8 cellular contexts compared by ENCODE assay signal in the genomic region with DNA sequence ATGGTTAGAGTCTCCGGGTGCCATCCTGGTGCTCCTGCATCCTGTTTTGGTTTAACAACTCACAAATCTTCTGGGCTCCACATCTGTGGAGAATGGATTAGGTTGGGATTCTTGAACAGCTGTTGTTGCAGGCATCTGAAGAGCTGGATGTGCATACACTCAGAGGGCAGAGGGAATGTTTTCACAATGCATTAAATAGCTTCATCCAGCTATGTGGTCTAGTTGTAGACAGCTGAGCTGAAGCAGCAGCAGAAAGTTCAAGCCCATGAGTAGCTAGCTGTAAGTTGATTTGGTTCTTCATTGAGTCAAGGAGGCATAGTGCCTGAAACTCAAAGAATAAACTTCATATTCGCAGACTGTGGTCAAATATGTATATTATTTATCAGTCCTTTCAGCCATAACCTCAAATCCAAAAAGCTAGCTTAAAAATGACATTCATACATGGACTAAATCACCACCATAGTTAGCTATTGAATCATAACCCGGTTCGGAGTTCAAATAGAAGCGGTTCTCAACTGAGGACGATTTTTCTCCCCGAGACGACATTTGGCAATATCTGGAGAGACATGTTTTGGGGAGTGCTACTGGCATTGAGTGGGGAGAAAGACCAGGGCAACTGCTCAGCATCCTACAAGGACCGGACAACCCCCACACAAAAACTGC. TPM values are rescaled to one million over a fixed set of nuclear protein-coding genes. Genes with fewer than 3 reads are reported as not detected.
DNase-seq lines count a peak whose midpoint lies in the region; ATAC-seq and TF ChIP-seq lines count a peak whose summit lies in the region.

No MANE protein-coding gene starts in this region.

- H3K4me1 Mint-ChIP-seq in endodermal cell = peaks cover 29% of the 10 kb centered on the region

- no peaks in the 10 kb centered on the region for H3K27me3 Mint-ChIP-seq in endodermal cell (ENCODE audit: insufficient read depth)

- ATAC-seq in HG02571 (IDR thresholded peaks at IDR 0.05; ENCODE audit: unreplicated experiment) = no peak

- H3K4me1 ChIP-seq in OCI-LY1 (ENCODE audit: insufficient read depth, low read length, severe bottlenecking) = peaks cover 63% of the 10 kb centered on the region
- no peaks in the 10 kb centered on the region for H3K4me1 ChIP-seq in endodermal cell (ENCODE audit: control insufficient read depth, insufficient read depth, low read length)
- H3K4me1 ChIP-seq in prostate gland (replicated peaks) = no peaks in the 10 kb centered on the region

- DNase-seq in G401 (ENCODE audit: low spot score) (peak; percentile 22), endodermal cell (no peak), prostate gland (ENCODE audit: low spot score) (no peak), dermis blood vessel endothelial cell (no peak), SKM-1 treated with dmso at 0.1 percent for 144 hours (lab: John Stamatoyannopoulos, UW; ENCODE audit: unreplicated experiment) (no peak), HK-2 (ENCODE audit: unreplicated experiment) (no peak)

- WGBS in endodermal cell (ENCODE audit: insufficient coverage in 1 of 2, insufficient read length in 1 of 2), 2 experiments = 81 to 82% methylated on average over 6 to 9 of the region's 9 CpGs
- 51% methylated on average over 9 of the region's 9 CpGs for WGBS in prostate gland

- no peaks in the 10 kb centered on the region for H3K9me3 Mint-ChIP-seq in endodermal cell

- H3K4me2 ChIP-seq in OCI-LY1 (ENCODE audit: low read length) = peak overlapping the region; percentile 93

- peak overlapping the region; percentile 88 for H3K4me3 ChIP-seq in OCI-LY1 (ENCODE audit: low read depth, low read length, poor library complexity, severe bottlenecking)
- H3K4me3 ChIP-seq in endodermal cell (ENCODE audit: low read length) = peak overlapping the region; percentile 97
- H3K4me3 ChIP-seq in prostate gland = peak overlapping the region; percentile 96 to 99

- H3K4me3 Mint-ChIP-seq in endodermal cell = peak overlapping the region; percentile 79

- H3K27ac Mint-ChIP-seq in endodermal cell = peak overlapping the region; percentile 100

- peaks cover 2% of the 10 kb centered on the region for H3K36me3 Mint-ChIP-seq in endodermal cell (ENCODE audit: low read depth)

- TF ChIP-seq CTCF in OCI-LY1 (IDR thresholded peaks at IDR 0.05; ENCODE audit: low read length) (no peak), endodermal cell (conservative IDR thresholded peaks at IDR 0.05) (no peak), prostate gland (IDR thresholded peaks at IDR 0.05) (no peak)

- H3K79me2 ChIP-seq in OCI-LY1 (ENCODE audit: insufficient read depth, low read length) = peaks cover 46% of the 10 kb centered on the region

- peaks cover 9% of the 10 kb centered on the region; the same call in 1 of the 2 replicates for H3K36me3 ChIP-seq in OCI-LY1 (ENCODE audit: insufficient read depth, low read length)
- peaks cover 9% of the 10 kb centered on the region for H3K36me3 ChIP-seq in endodermal cell (ENCODE audit: control insufficient read depth, insufficient read depth, low read length)
- H3K36me3 ChIP-seq in prostate gland = no peaks in the 10 kb centered on the region

- no peaks in the 10 kb centered on the region for H3K9me3 ChIP-seq in OCI-LY1 (ENCODE audit: low read length)
- H3K9me3 ChIP-seq in endodermal cell (ENCODE audit: control insufficient read depth, low read length) = no peaks in the 10 kb centered on the region
- no peaks in the 10 kb centered on the region for H3K9me3 ChIP-seq in prostate gland

- no peak for TF ChIP-seq POLR2A in prostate gland (IDR thresholded peaks at IDR 0.05)

- no peaks in the 10 kb centered on the region for H3K9me2 ChIP-seq in OCI-LY1 (ENCODE audit: low read depth, low read length)

- H3K9ac ChIP-seq in OCI-LY1 (ENCODE audit: low read length) = peak overlapping the region; percentile 91
- H3K9ac ChIP-seq in endodermal cell (ENCODE audit: extremely low read depth, low read length, poor library complexity, severe bottlenecking) = peak overlapping the region; percentile 97

- H2AFZ ChIP-seq in OCI-LY1 (ENCODE audit: low read length) = no peak overlapping the region

- H3K27me3 ChIP-seq in OCI-LY1 (ENCODE audit: insufficient read depth, low read length) (no peaks in the 10 kb centered on the region), endodermal cell (ENCODE audit: control insufficient read depth, insufficient read depth, low read length, poor library complexity, severe bottlenecking) (no peaks in the 10 kb centered on the region), prostate gland (replicated peaks; ENCODE audit: insufficient read depth) (no peaks in the 10 kb centered on the region)

- no peaks in the 10 kb centered on the region for H3F3A ChIP-seq in OCI-LY1 (ENCODE audit: insufficient read depth, low read length)

- peak overlapping the region; percentile 83 for H3K27ac ChIP-seq in OCI-LY1 (ENCODE audit: low read depth, low read length, poor library complexity, severe bottlenecking)
- H3K27ac ChIP-seq in endodermal cell (ENCODE audit: low read depth, low read length) = no peak overlapping the region
- H3K27ac ChIP-seq in prostate gland = peak overlapping the region in 1 of 2 donors; percentile 81

- intact Hi-C loops in prostate gland (cut with DNase I) = loop anchor here (5.0 kb wide), 2 partner anchors 46 to 96 kb away; partner anchors contain the start of gene TCHP

- in situ Hi-C loops in G401 (cut with HindIII; ENCODE audit: low sequenced_read_pairs) = no loop called here

- H4K20me1 ChIP-seq in OCI-LY1 (ENCODE audit: insufficient read depth, low read length) = no peaks in the 10 kb centered on the region

RNA-seq across cellular contexts. Expression of gene ANKRD13A, which starts 0.9 kb away (rescaled TPM):
- total RNA-seq in G401 (2014; rRNA removed; shearing (Covaris generic)) = 17.1 and 38.2 TPM in 2 replicates
- 10 to 100 TPM; 33.2 to 44.6 TPM for total RNA-seq in endodermal cell
- polyA plus RNA-seq in endodermal cell (2013, experiment 1 of 2) = 24.0 TPM
- 23.1 TPM for polyA plus RNA-seq in endodermal cell (2013, experiment 2 of 2)
- total RNA-seq in prostate gland = 10 to 100 TPM; 76.1 to 87.4 TPM
- total RNA-seq in dermis blood vessel endothelial cell = 68.9 and 86.0 TPM in 2 replicates

RNA-seq across cellular contexts. Expression of gene GIT2, which starts 2.2 kb away (rescaled TPM):
- total RNA-seq in G401 (2014; rRNA removed; shearing (Covaris generic)) = 11.4 and 21.1 TPM in 2 replicates
- total RNA-seq in endodermal cell (10 to 100 TPM; 27.0 to 27.9 TPM), prostate gland (10 to 100 TPM; 20.9 to 43.3 TPM), dermis blood vessel endothelial cell (54.6 and 61.4 TPM in 2 replicates)
- 20.5 TPM for polyA plus RNA-seq in endodermal cell (2013, experiment 1 of 2)
- polyA plus RNA-seq in endodermal cell (2013, experiment 2 of 2) = 20.9 TPM

RNA-seq across cellular contexts. Expression of gene C12orf76, which starts 50.0 kb away (rescaled TPM):
- total RNA-seq in G401 (2014; rRNA removed; shearing (Covaris generic)) = 17.3 and 20.5 TPM in 2 replicates
- total RNA-seq in endodermal cell (10 to 100 TPM; 19.6 to 23.5 TPM), prostate gland (10 to 100 TPM; 20.4 to 26.1 TPM), dermis blood vessel endothelial cell (12.6 and 23.5 TPM in 2 replicates)
- polyA plus RNA-seq in endodermal cell (2013, experiment 1 of 2) = 26.7 TPM
- polyA plus RNA-seq in endodermal cell (2013, experiment 2 of 2) = 26.4 TPM
